In genomic region chr9:21334969-21335632, GRCh38 we compare ENCODE assay signal across 8 cellular contexts. TPM values are rescaled to one million over a fixed set of nuclear protein-coding genes. Genes with fewer than 3 reads are reported as not detected.
DNase-seq lines count a peak whose midpoint lies in the region; ATAC-seq and TF ChIP-seq lines count a peak whose summit lies in the region.

A gene with protein sequence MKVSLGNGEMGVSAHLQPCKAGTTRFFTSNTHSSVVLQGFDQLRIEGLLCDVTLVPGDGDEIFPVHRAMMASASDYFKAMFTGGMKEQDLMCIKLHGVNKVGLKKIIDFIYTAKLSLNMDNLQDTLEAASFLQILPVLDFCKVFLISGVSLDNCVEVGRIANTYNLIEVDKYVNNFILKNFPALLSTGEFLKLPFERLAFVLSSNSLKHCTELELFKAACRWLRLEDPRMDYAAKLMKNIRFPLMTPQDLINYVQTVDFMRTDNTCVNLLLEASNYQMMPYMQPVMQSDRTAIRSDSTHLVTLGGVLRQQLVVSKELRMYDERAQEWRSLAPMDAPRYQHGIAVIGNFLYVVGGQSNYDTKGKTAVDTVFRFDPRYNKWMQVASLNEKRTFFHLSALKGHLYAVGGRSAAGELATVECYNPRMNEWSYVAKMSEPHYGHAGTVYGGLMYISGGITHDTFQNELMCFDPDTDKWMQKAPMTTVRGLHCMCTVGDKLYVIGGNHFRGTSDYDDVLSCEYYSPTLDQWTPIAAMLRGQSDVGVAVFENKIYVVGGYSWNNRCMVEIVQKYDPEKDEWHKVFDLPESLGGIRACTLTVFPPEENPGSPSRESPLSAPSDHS (minus strand): TSS chr9:21335404. CDS start chr9:21334859, 545 bp downstream.

- peaks cover 23% of the 10 kb centered on the region for H3K36me3 Mint-ChIP-seq in brain

- peak within 1 kb of the TSS; percentile 95 to 98 (median 98) for H3K27ac Mint-ChIP-seq in brain

- H3K4me1 Mint-ChIP-seq in brain, result peaks cover 55% of the 10 kb centered on the region

- peak; percentile 89 for ATAC-seq in HG02852 (IDR thresholded peaks at IDR 0.05; ENCODE audit: unreplicated experiment)

- H3K27me3 Mint-ChIP-seq in brain, result peaks cover 15% of the 10 kb centered on the region

- H3K4me3 ChIP-seq in iPS-11a (ENCODE audit: low read depth, low read length) (peak within 1 kb of the TSS; percentile 95), skeletal muscle cell (ENCODE audit: low read depth, low read length) (peak within 1 kb of the TSS; percentile 97)

- no peaks in the 10 kb centered on the region for H3K9me3 Mint-ChIP-seq in brain

- DNase-seq in NCI-H1694 (lab: John Stamatoyannopoulos, UW), result peak; percentile 83
- peak; percentile 80 for DNase-seq in T-helper 9 cell
- peak; percentile 69 for DNase-seq in skeletal muscle cell (ENCODE audit: low read depth)
- DNase-seq in H4 (ENCODE audit: low spot score), result no peak

- TF ChIP-seq CTCF in brain (conservative IDR thresholded peaks at IDR 0.05), result no peak

- H3K4me3 Mint-ChIP-seq in brain, result peak within 1 kb of the TSS; percentile 90 to 98 (median 92)

- peak; percentile 79 for TF ChIP-seq POLR2A in GM15510 (IDR thresholded peaks at IDR 0.05; ENCODE audit: borderline replicate concordance, extremely low read depth, insufficient read length)

RNA-seq across cellular contexts. Expression of the gene that starts here (rescaled TPM):
- 10.6 TPM for polyA plus RNA-seq in brain (ENCODE audit: insufficient read depth, low read depth, low replicate concordance)
- 0.06 TPM in 1 of 2 replicates, not detected in the other for total RNA-seq in H4 (2014; rRNA removed; shearing (Covaris generic))
